ENCODE assay signal across 8 cellular contexts in the genomic region with DNA sequence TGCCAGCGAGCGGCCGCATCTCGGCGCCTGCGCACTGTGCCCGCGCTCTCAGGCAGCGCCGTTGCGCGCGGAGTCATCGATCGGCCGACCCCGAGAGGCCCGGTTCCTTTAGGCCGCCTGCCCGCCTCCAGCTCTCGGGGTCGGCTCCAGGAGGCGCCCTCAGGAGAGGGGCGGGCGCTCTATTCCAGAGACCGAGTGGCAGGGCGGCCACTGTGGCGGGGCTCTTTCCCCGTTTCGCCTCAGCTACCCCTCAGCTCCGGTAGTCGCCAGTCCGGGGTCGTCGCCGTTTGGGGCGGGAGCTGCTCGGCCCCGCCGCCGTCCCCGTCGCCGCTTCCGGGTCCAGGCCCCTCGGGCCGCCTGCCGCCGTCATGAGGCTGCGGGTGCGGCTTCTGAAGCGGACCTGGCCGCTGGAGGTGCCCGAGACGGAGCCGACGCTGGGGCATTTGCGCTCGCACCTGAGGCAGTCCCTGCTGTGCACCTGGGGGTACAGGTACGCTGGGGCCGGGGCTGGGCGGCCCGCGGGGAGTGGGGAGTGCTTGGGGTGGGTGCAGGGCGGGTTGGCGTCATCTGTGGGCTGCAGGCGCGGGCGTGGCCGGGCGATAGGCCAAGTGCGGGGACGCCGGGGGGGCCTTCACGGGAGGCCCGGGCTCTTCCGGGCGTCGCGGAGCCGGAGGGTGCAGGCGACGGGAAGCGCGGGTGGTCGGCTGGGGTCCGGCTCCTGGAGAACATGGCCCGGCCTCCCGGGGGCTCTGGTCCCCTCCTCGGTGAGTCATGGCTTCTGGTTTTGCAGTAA. TPM values are rescaled to one million over a fixed set of nuclear protein-coding genes. Genes with fewer than 3 reads are reported as not detected.
DNase-seq lines count a peak whose midpoint lies in the region; TF ChIP-seq lines count a peak whose summit lies in the region.

A gene (plus strand): TSS at position 177 of the 793 bp plus-strand sequence. CDS start 192 bp downstream, at position 369.

- peak; percentile 8 for TF ChIP-seq EP300 in neural cell (conservative IDR thresholded peaks at IDR 0.05; ENCODE audit: poor library complexity, severe bottlenecking)
- TF ChIP-seq EP300 in stomach (IDR thresholded peaks at IDR 0.05): no peak

- 0 to 1% (median 0%) methylated on average over 34 to 90 of the region's 90 CpGs for WGBS in stomach, 5 donors

- peak within 1 kb of the TSS; percentile 92 for H3K9ac ChIP-seq in neural cell (ENCODE audit: low read length)

- no peaks in the 10 kb centered on the region for H3K9me3 ChIP-seq in neural cell (ENCODE audit: low read length)
- no peaks in the 10 kb centered on the region for H3K9me3 ChIP-seq in stomach

- peak within 1 kb of the TSS; percentile 92 for H2AFZ ChIP-seq in neural cell (ENCODE audit: low read depth, low read length)

- peak; percentile 92 for DNase-seq in ELR (ENCODE audit: low read depth)
- DNase-seq in H4 (ENCODE audit: low spot score): peak; percentile 69
- peak; percentile 85 for DNase-seq in M059J (ENCODE audit: low read depth)
- DNase-seq in SIG-M5 (lab: John Stamatoyannopoulos, UW): peak; percentile 32
- DNase-seq in activated gamma-delta T cell (lab: John Stamatoyannopoulos, UW): peak; percentile 78
- peak; percentile 94 for DNase-seq in fibroblast of villous mesenchyme (ENCODE audit: low read depth)
- DNase-seq in stomach: peak; percentile 93

- H3K27me3 ChIP-seq in neural cell (ENCODE audit: insufficient read depth, low read depth, low read length): no peaks in the 10 kb centered on the region
- H3K27me3 ChIP-seq in stomach: no peaks in the 10 kb centered on the region

- intact Hi-C loops in stomach (cut with DNase I; ENCODE audit: low total_unique reads): no loop called here

- H4K20me1 ChIP-seq in neural cell (ENCODE audit: insufficient read depth): no peaks in the 10 kb centered on the region

- no peaks in the 10 kb centered on the region for H3K36me3 ChIP-seq in neural cell (ENCODE audit: insufficient read depth, low read length)
- peaks cover 0 to 10% (median 3%) of the 10 kb centered on the region in 4 donors for H3K36me3 ChIP-seq in stomach

- H3K4me3 ChIP-seq in fibroblast of villous mesenchyme (ENCODE audit: low read depth, low read length) (peak within 1 kb of the TSS; percentile 89), neural cell (ENCODE audit: low read length) (peak within 1 kb of the TSS; percentile 97), stomach (peak within 1 kb of the TSS; percentile 67 to 98 (median 87))

- TF ChIP-seq RAD21 in neural cell (conservative IDR thresholded peaks at IDR 0.05): peak; percentile 54

- H3K27ac ChIP-seq in neural cell (ENCODE audit: low read length) (peak within 1 kb of the TSS; percentile 82), stomach (peak within 1 kb of the TSS; percentile 98 to 100 (median 99))

- H3K4me1 ChIP-seq in stomach: peaks cover 20 to 62% (median 44%) of the 10 kb centered on the region in 4 donors

- no peaks in the 10 kb centered on the region for H3F3A ChIP-seq in neural cell (ENCODE audit: insufficient read depth, low read length, poor library complexity, severe bottlenecking)

- peak within 1 kb of the TSS; percentile 98 for H3K4me2 ChIP-seq in neural cell (ENCODE audit: low read length)

- H3K9me2 ChIP-seq in neural cell (ENCODE audit: insufficient read depth, low read length): no peaks in the 10 kb centered on the region

- TF ChIP-seq POLR2A in stomach (IDR thresholded peaks at IDR 0.05): peak in 1 of 4 donors; percentile 50

- H3K79me2 ChIP-seq in neural cell (replicated peaks; ENCODE audit: insufficient read depth, low read length): peaks cover 43% of the 10 kb centered on the region

- peak; percentile 43 for TF ChIP-seq CTCF in fibroblast of villous mesenchyme (IDR thresholded peaks at IDR 0.05; ENCODE audit: insufficient read depth, low read depth, low read length)
- peak; percentile 89 for TF ChIP-seq CTCF in neural cell (IDR thresholded peaks at IDR 0.05; ENCODE audit: poor library complexity, severe bottlenecking)
- TF ChIP-seq CTCF in stomach (IDR thresholded peaks at IDR 0.05): peak in 4 of 7 experiments; percentile 23 to 44 (median 31)

TF ChIP-seq in neural cell, 6 proteins besides CTCF, POLR2A, EP300 and RAD21:
- TF ChIP-seq, protein P1, sequence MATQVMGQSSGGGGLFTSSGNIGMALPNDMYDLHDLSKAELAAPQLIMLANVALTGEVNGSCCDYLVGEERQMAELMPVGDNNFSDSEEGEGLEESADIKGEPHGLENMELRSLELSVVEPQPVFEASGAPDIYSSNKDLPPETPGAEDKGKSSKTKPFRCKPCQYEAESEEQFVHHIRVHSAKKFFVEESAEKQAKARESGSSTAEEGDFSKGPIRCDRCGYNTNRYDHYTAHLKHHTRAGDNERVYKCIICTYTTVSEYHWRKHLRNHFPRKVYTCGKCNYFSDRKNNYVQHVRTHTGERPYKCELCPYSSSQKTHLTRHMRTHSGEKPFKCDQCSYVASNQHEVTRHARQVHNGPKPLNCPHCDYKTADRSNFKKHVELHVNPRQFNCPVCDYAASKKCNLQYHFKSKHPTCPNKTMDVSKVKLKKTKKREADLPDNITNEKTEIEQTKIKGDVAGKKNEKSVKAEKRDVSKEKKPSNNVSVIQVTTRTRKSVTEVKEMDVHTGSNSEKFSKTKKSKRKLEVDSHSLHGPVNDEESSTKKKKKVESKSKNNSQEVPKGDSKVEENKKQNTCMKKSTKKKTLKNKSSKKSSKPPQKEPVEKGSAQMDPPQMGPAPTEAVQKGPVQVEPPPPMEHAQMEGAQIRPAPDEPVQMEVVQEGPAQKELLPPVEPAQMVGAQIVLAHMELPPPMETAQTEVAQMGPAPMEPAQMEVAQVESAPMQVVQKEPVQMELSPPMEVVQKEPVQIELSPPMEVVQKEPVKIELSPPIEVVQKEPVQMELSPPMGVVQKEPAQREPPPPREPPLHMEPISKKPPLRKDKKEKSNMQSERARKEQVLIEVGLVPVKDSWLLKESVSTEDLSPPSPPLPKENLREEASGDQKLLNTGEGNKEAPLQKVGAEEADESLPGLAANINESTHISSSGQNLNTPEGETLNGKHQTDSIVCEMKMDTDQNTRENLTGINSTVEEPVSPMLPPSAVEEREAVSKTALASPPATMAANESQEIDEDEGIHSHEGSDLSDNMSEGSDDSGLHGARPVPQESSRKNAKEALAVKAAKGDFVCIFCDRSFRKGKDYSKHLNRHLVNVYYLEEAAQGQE (IDR thresholded peaks at IDR 0.05; ENCODE audit: borderline replicate concordance): no peak
- TF ChIP-seq MXI1 (conservative IDR thresholded peaks at IDR 0.05; ENCODE audit: poor library complexity, severe bottlenecking): peak; percentile 56
- no peak for TF ChIP-seq EZH2 (IDR thresholded peaks at IDR 0.05; ENCODE audit: borderline replicate concordance, insufficient read depth, low read length, poor library complexity, severe bottlenecking)
- TF ChIP-seq POLR2AphosphoS5 (IDR thresholded peaks at IDR 0.05): peak; percentile 72
- TF ChIP-seq TAF1 (IDR thresholded peaks at IDR 0.05; ENCODE audit: low read depth): peak; percentile 52
- TF ChIP-seq SMC3 (conservative IDR thresholded peaks at IDR 0.05; ENCODE audit: poor library complexity): peak; percentile 72

RNA-seq across cellular contexts. Expression of the gene that starts here (rescaled TPM):
- 83.2 and 106 TPM in 2 replicates for total RNA-seq in H4 (2014; rRNA removed; shearing (Covaris generic))
- total RNA-seq in M059J (2014; rRNA removed; shearing (Covaris generic)): 84.5 and 91.6 TPM in 2 replicates
- 65.7 and 72.1 TPM in 2 replicates for total RNA-seq in fibroblast of villous mesenchyme
- polyA plus RNA-seq in neural cell: 50.7 and 51.2 TPM in 2 replicates
- 61.6 and 64.5 TPM in 2 replicates for polyA minus RNA-seq in neural cell
- 100 to 1,000 TPM in 1 of 5 donors, 10 to 100 TPM in 4; 44.9 to 132 (median 66.9) TPM for total RNA-seq in stomach
- polyA plus RNA-seq in stomach: 10 to 100 TPM; 53.5 to 86.6 (median 64.9) TPM

Comparison
In these comparisons a context has a peak if more than half of its experiments do, and no peak if none do; other contexts are left out.
1. Peak in every context shown above with its lines: DNase-seq, H3K4me3 ChIP-seq and H3K27ac ChIP-seq.
2. DNase-seq: peak in every context shown above with its lines; median percentile 94 in fibroblast of villous mesenchyme; 93 in stomach; 92 in ELR; 85 in M059J; 78 in activated gamma-delta T cell; 69 in H4; 32 in SIG-M5.
3. CTCF ChIP-seq: peak in every context shown above with its lines; median percentile 89 in neural cell; 43 in fibroblast of villous mesenchyme; 31 in stomach.